14 cellular contexts compared by ENCODE assay signal in the genomic region with DNA sequence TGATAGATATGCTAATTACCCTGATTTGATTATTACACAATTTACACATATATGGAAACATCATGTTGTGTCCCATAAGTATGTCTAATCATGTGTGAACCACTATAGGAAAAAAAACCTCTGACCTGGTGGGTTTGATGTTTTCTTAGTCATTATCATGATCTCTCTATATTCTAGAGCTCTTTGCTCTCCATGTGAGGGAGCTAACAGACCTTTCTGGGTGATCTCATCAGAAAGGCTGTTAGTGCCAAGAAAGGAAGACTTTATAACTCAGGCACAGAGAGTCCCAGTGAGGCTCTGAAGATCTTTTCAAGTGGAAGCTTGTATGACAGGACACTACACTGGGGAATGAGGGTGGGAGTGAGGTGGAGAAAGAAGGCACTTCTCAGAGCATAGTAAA.
DNase-seq lines count a peak whose midpoint lies in the region; ATAC-seq, FAIRE-seq and TF ChIP-seq lines count a peak whose summit lies in the region.
"Had no signal": no experiment of that assay in that cellular context is flagged by ENCODE, and none has a peak within 500 bp of the region (broad histone marks: within the 10 kb centered on the region; RNA-seq: fewer than 3 reads in every experiment).

No MANE protein-coding gene starts in this region.

- H3F3A ChIP-seq in smooth muscle cell (ENCODE audit: low read depth): no peaks in the 10 kb centered on the region

- H3K4me1 ChIP-seq in GM12878 (ENCODE audit: control insufficient read depth, insufficient read depth, low read length) (no peaks in the 10 kb centered on the region), smooth muscle cell (ENCODE audit: low read depth) (no peaks in the 10 kb centered on the region)
- H3K4me1 ChIP-seq: BLaER1 treated with 17β-estradiol and CSF1 and Interleukin-3, amounts not matched to agents 10 nM and 100 nM had no signal

- TF ChIP-seq CTCF in AG04450 (IDR thresholded peaks at IDR 0.05; ENCODE audit: low read depth, low read length) (peak; percentile 33), GM12878 (IDR thresholded peaks at IDR 0.05 in 2 of 3, conservative IDR thresholded peaks at IDR 0.05 in 1 of 3; ENCODE audit: control insufficient read depth in 2 of 3, extremely low read depth in 1 of 3, insufficient read depth in 1 of 3, low read depth in 3 of 3, low read length in 3 of 3) (no peak), lower leg skin (IDR thresholded peaks at IDR 0.05) (no peak), smooth muscle cell (IDR thresholded peaks at IDR 0.05; ENCODE audit: borderline replicate concordance, insufficient read depth, poor library complexity, severe bottlenecking) (no peak)

- DNase-seq in AG04450 (ENCODE audit: low read depth, low spot score) (no peak), HT1080 (ENCODE audit: low read depth) (peak; percentile 33), GM12878 (ENCODE audit: low read depth, low spot score) (no peak), iris pigment epithelial cell (ENCODE audit: low read depth) (peak; percentile 82), lower leg skin (ENCODE audit: low spot score in 2 of 2) (no peak), smooth muscle cell (lab: John Stamatoyannopoulos, UW; ENCODE audit: unreplicated experiment) (no peak)
- DNase-seq in activated CD4-positive, alpha-beta T cell treated with anti-CD3 and anti-CD28 coated beads for 1 hour: no peak
- DNase-seq: activated naive CD8-positive, alpha-beta T cell treated with anti-CD3 and anti-CD28 coated beads, Interleukin-2, amount 50 U/mL, for 24 hours; NCI-H524; occipital lobe; stimulated activated CD4-positive, alpha-beta T cell treated with anti-CD3 and anti-CD28 coated beads, Interleukin-2, amount 100 ng/mL, for 24 hours had no signal

- CTCF ChIA-PET in AG04450 (lab: Charles Lee): interaction anchor here (0.6 kb wide), 1 partner anchor 64 kb away, joined by 5 read pairs; no protein-coding TSS in a partner anchor
- CTCF ChIA-PET in GM12878 (lab: Yijun Ruan, JAX): no interaction called here

- H3K4me3 ChIP-seq in AG04450 (ENCODE audit: low read depth, low read length) (no peak overlapping the region), GM12878 (no peak overlapping the region), lower leg skin (ENCODE audit: low read depth, poor library complexity, severe bottlenecking) (no peak overlapping the region), smooth muscle cell (no peak overlapping the region)
- H3K4me3 ChIP-seq: BLaER1 treated with 17β-estradiol and CSF1 and Interleukin-3, amounts not matched to agents 10 nM and 100 nM had no signal

- H3K9me3 ChIP-seq in AG04450 (ENCODE audit: control insufficient read depth, insufficient read depth, low read length) (no peaks in the 10 kb centered on the region), GM12878 (replicated peaks; ENCODE audit: control insufficient read depth, insufficient read depth, low read length) (no peaks in the 10 kb centered on the region), smooth muscle cell (replicated peaks; ENCODE audit: low read depth) (no peaks in the 10 kb centered on the region)
- H3K9me3 ChIP-seq: BLaER1 treated with 17β-estradiol and CSF1 and Interleukin-3, amounts not matched to agents 10 nM and 100 nM had no signal

- H3K4me2 ChIP-seq in GM12878 (ENCODE audit: control insufficient read depth, insufficient read depth) (no peak overlapping the region), smooth muscle cell (no peak overlapping the region)
- H3K4me2 ChIP-seq: BLaER1 treated with 17β-estradiol and CSF1 and Interleukin-3, amounts not matched to agents 10 nM and 100 nM had no signal

- RAD21 ChIA-PET in GM12878 (lab: Charles Lee; ENCODE audit: unreplicated experiment): no interaction called here

- no peak overlapping the region for H3K9ac ChIP-seq in GM12878 (ENCODE audit: control insufficient read depth, insufficient read depth, low read length)
- no peak overlapping the region for H3K9ac ChIP-seq in smooth muscle cell (ENCODE audit: low read depth)
- H3K9ac ChIP-seq: BLaER1 treated with 17β-estradiol and CSF1 and Interleukin-3, amounts not matched to agents 10 nM and 100 nM had no signal

- FAIRE-seq in GM12878 (lab: Jason Lieb, UNC): no peak

- no TSS peak for BruUV-seq in GM12878 (replicated peaks; lab: Mats Ljungman, UMichigan)

- TF ChIP-seq RAD21 in GM12878 (IDR thresholded peaks at IDR 0.05; ENCODE audit: insufficient read depth, low read depth, low read length): peak; percentile 21; the same call in 1 of the 2 replicates

- TF ChIP-seq POLR2A in GM12878 (IDR thresholded peaks at IDR 0.05; ENCODE audit: low read depth, low read length) (no peak), lower leg skin (IDR thresholded peaks at IDR 0.05) (no peak)

- POLR2A ChIA-PET in AG04450 (lab: Yijun Ruan, JAX): no interaction called here
- POLR2A ChIA-PET in GM12878 (lab: Charles Lee): no interaction called here

- H4K20me1 ChIP-seq in GM12878 (ENCODE audit: control insufficient read depth, insufficient read depth) (no peaks in the 10 kb centered on the region), smooth muscle cell (ENCODE audit: low read depth) (no peaks in the 10 kb centered on the region)
- H4K20me1 ChIP-seq: BLaER1 treated with 17β-estradiol and CSF1 and Interleukin-3, amounts not matched to agents 10 nM and 100 nM had no signal

- in situ Hi-C loops in GM12878 (cut with MboI): no loop called here

- no peaks in the 10 kb centered on the region for H3K27me3 ChIP-seq in AG04450 (ENCODE audit: control insufficient read depth, insufficient read depth, low read length)
- no peaks in the 10 kb centered on the region for H3K27me3 ChIP-seq in GM12878 (replicated peaks in 1 of 2; ENCODE audit: control insufficient read depth in 2 of 2, insufficient read depth in 2 of 2, low read length in 1 of 2)
- H3K27me3 ChIP-seq in smooth muscle cell (ENCODE audit: low read depth): no peaks in the 10 kb centered on the region
- H3K27me3 ChIP-seq: BLaER1 treated with 17β-estradiol and CSF1 and Interleukin-3, amounts not matched to agents 10 nM and 100 nM had no signal

- H2AFZ ChIP-seq in GM12878 (ENCODE audit: control insufficient read depth, low read depth, low read length): no peak overlapping the region
- no peak overlapping the region for H2AFZ ChIP-seq in smooth muscle cell (ENCODE audit: low read depth)

- intact Hi-C loops in GM12878 (cut with micrococcal nuclease; ENCODE audit: unreplicated experiment) (no loop called here), lower leg skin (cut with DNase I; ENCODE audit: low total_unique reads) (no loop called here)

- H3K36me3 ChIP-seq in GM12878 (ENCODE audit: control insufficient read depth in 2 of 2, insufficient read depth in 2 of 2, low read length in 1 of 2) (no peaks in the 10 kb centered on the region), smooth muscle cell (ENCODE audit: low read depth) (no peaks in the 10 kb centered on the region)
- H3K36me3 ChIP-seq: BLaER1 treated with 17β-estradiol and CSF1 and Interleukin-3, amounts not matched to agents 10 nM and 100 nM had no signal

- H3K27ac ChIP-seq in AG04450 (ENCODE audit: low read depth, low read length) (no peak overlapping the region), GM12878 (ENCODE audit: control insufficient read depth, insufficient read depth) (no peak overlapping the region), smooth muscle cell (ENCODE audit: low read depth) (no peak overlapping the region)
- H3K27ac ChIP-seq: BLaER1 treated with 17β-estradiol and CSF1 and Interleukin-3, amounts not matched to agents 10 nM and 100 nM had no signal

- no peak for TF ChIP-seq EP300 in GM12878 (IDR thresholded peaks at IDR 0.05; ENCODE audit: borderline replicate concordance in 1 of 2, control insufficient read depth in 1 of 2, low read depth in 2 of 2, low read length in 2 of 2)

- ATAC-seq in GM12878: no peak
- ATAC-seq in GM18498 (IDR thresholded peaks at IDR 0.05; ENCODE audit: unreplicated experiment): no peak
- ATAC-seq: activated naive CD8-positive, alpha-beta T cell treated with anti-CD3 and anti-CD28 coated beads, Interleukin-2, amount 50 U/mL, for 24 hours; HCT116 had no signal

- SMC1A ChIA-PET in GM12878 (lab: Charles Lee; ENCODE audit: uncharacterized antibody, unreplicated experiment): no interaction called here

- H3K79me2 ChIP-seq in GM12878 (ENCODE audit: control insufficient read depth, insufficient read depth, low read length) (no peaks in the 10 kb centered on the region), smooth muscle cell (ENCODE audit: low read depth) (no peaks in the 10 kb centered on the region)

TF ChIP-seq in GM12878, 131 proteins besides CTCF, POLR2A, EP300 and RAD21 (continues in another document):
- TF ChIP-seq, protein P1, sequence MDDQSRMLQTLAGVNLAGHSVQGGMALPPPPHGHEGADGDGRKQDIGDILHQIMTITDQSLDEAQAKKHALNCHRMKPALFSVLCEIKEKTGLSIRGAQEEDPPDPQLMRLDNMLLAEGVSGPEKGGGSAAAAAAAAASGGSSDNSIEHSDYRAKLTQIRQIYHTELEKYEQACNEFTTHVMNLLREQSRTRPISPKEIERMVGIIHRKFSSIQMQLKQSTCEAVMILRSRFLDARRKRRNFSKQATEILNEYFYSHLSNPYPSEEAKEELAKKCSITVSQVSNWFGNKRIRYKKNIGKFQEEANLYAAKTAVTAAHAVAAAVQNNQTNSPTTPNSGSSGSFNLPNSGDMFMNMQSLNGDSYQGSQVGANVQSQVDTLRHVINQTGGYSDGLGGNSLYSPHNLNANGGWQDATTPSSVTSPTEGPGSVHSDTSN (IDR thresholded peaks at IDR 0.05; ENCODE audit: insufficient replicate concordance, low read depth, low read length): no peak
- TF ChIP-seq NR2C2 (IDR thresholded peaks at IDR 0.05; ENCODE audit: borderline replicate concordance, control insufficient read depth, insufficient read length, low read depth) (no peak), TARDBP (IDR thresholded peaks at IDR 0.05; ENCODE audit: borderline replicate concordance) (no peak), SREBF2 (IDR thresholded peaks at IDR 0.05; ENCODE audit: low read length) (no peak), WRNIP1 (IDR thresholded peaks at IDR 0.05; ENCODE audit: borderline replicate concordance, low read depth, low read length) (no peak), BCL11A (IDR thresholded peaks at IDR 0.05; ENCODE audit: low read depth, low read length) (no peak), STAT1 (conservative IDR thresholded peaks at IDR 0.05) (no peak)
- TF ChIP-seq, protein P2, sequence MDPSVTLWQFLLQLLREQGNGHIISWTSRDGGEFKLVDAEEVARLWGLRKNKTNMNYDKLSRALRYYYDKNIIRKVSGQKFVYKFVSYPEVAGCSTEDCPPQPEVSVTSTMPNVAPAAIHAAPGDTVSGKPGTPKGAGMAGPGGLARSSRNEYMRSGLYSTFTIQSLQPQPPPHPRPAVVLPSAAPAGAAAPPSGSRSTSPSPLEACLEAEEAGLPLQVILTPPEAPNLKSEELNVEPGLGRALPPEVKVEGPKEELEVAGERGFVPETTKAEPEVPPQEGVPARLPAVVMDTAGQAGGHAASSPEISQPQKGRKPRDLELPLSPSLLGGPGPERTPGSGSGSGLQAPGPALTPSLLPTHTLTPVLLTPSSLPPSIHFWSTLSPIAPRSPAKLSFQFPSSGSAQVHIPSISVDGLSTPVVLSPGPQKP (IDR thresholded peaks at IDR 0.05; ENCODE audit: low read depth, low read length): no peak

Comparison
In these comparisons a context has a peak if more than half of its experiments do, and no peak if none do; other contexts are left out.
1. DNase-seq: peak in HT1080 (single experiment) and iris pigment epithelial cell (single experiment); none in AG04450 (single experiment), GM12878 (single experiment), activated CD4-positive, alpha-beta T cell treated with anti-CD3 and anti-CD28 coated beads for 1 hour (single experiment), lower leg skin (0 of 2) and smooth muscle cell (single experiment).